Comparison of ENCODE assay signal across 11 cellular contexts in genomic region chr2:85797959-85798358, GRCh38. TPM values are rescaled to one million over a fixed set of nuclear protein-coding genes. Genes with fewer than 3 reads are reported as not detected.
A peak's percentile ranks its signal among the peaks of the same experiment; 100 is the strongest.
DNase-seq lines count a peak whose midpoint lies in the region; ATAC-seq, FAIRE-seq and TF ChIP-seq lines count a peak whose summit lies in the region.
"Had no signal": no experiment of that assay in that cellular context is flagged by ENCODE, and none has a peak within 500 bp of the region (broad histone marks: within the 10 kb centered on the region; RNA-seq: fewer than 3 reads in every experiment).

No MANE protein-coding gene starts in this region.

- no peak for DNase-seq in astrocyte (ENCODE audit: low read depth)
- peak; percentile 61 for DNase-seq in iPS-NIHi7 (ENCODE audit: extremely low spot score)
- DNase-seq in Karpas-422: no peak
- no peak for DNase-seq in mesothelial cell of epicardium (ENCODE audit: low spot score in 2 of 2, unreplicated experiment in 2 of 2)
- DNase-seq in NCI-H2081 treated with DMSO at 0.1 percent for 48 hours (lab: John Stamatoyannopoulos, UW): no peak
- DNase-seq in activated T-cell treated with anti-CD3 and anti-CD28 coated beads, Interleukin-2, amount 50 U/mL, for 4 hours: no peak
- DNase-seq: DMS79 treated with DMSO at 0.1 percent for 48 hours had no signal

- H3K79me2 ChIP-seq in astrocyte (ENCODE audit: insufficient read depth, low read length): no peaks in the 10 kb centered on the region
- no peaks in the 10 kb centered on the region for H3K79me2 ChIP-seq in Karpas-422 (ENCODE audit: low read length)

- no peaks in the 10 kb centered on the region for H4K20me1 ChIP-seq in astrocyte (ENCODE audit: insufficient read depth, low read length)
- no peaks in the 10 kb centered on the region for H4K20me1 ChIP-seq in Karpas-422 (ENCODE audit: insufficient read depth, low read depth, low read length)

- H3K9me3 Mint-ChIP-seq in astrocyte (ENCODE audit: unreplicated experiment) (peaks cover 7% of the 10 kb centered on the region), mesothelial cell of epicardium (peaks cover 8% of the 10 kb centered on the region)
- peaks cover 5% of the 10 kb centered on the region for H3K9me3 Mint-ChIP-seq in activated T-cell treated with anti-CD3 and anti-CD28 coated beads, Interleukin-2, amount 50 U/mL, for 4 hours
- H3K9me3 Mint-ChIP-seq: activated T-helper 2 cell treated with anti-CD3 and anti-CD28 coated beads, Interferon-gamma antibody, Interleukin-2, Interleukin-4, amounts not matched to agents 10 μg/mL and 5 μg/mL and 100 μg/mL, durations not matched to agents 14 hours and 24 hours and 36 hours had no signal

- no peaks in the 10 kb centered on the region for H3K4me1 ChIP-seq in HEK293 (ENCODE audit: control insufficient read depth, insufficient read depth, low read length)
- H3K4me1 ChIP-seq in astrocyte (ENCODE audit: insufficient read depth, low read length): peaks cover 6% of the 10 kb centered on the region
- no peaks in the 10 kb centered on the region for H3K4me1 ChIP-seq in Karpas-422 (ENCODE audit: low read length)

- H3K9me3 ChIP-seq in HEK293 (ENCODE audit: control insufficient read depth, insufficient read depth, low read depth, low read length) (no peaks in the 10 kb centered on the region), astrocyte (ENCODE audit: insufficient read depth, low read depth, low read length) (peaks cover 4% of the 10 kb centered on the region), Karpas-422 (ENCODE audit: low read length) (no peaks in the 10 kb centered on the region; the same call in 1 of the 2 replicates)

- no peak overlapping the region for H3K4me2 ChIP-seq in astrocyte (ENCODE audit: low read length)
- no peak overlapping the region for H3K4me2 ChIP-seq in Karpas-422 (ENCODE audit: low read depth, low read length, poor library complexity, severe bottlenecking)

- H3K27ac ChIP-seq in 22Rv1 (no peak overlapping the region), HEK293 (ENCODE audit: extremely low read depth, low read depth, low read length) (no peak overlapping the region), astrocyte (ENCODE audit: low read depth, low read length) (no peak overlapping the region), Karpas-422 (ENCODE audit: low read length) (no peak overlapping the region)

- H3K36me3 Mint-ChIP-seq in astrocyte (ENCODE audit: low read depth, unreplicated experiment): no peaks in the 10 kb centered on the region
- H3K36me3 Mint-ChIP-seq in mesothelial cell of epicardium: no peaks in the 10 kb centered on the region
- no peaks in the 10 kb centered on the region for H3K36me3 Mint-ChIP-seq in activated T-cell treated with anti-CD3 and anti-CD28 coated beads, Interleukin-2, amount 50 U/mL, for 4 hours (ENCODE audit: insufficient read depth)

- H3K4me1 Mint-ChIP-seq in astrocyte (ENCODE audit: low read depth, unreplicated experiment) (peaks cover 25% of the 10 kb centered on the region), mesothelial cell of epicardium (peaks cover 49% of the 10 kb centered on the region)
- no peaks in the 10 kb centered on the region for H3K4me1 Mint-ChIP-seq in activated T-cell treated with anti-CD3 and anti-CD28 coated beads, Interleukin-2, amount 50 U/mL, for 4 hours (ENCODE audit: low read depth)

- H3K27me3 ChIP-seq in astrocyte (ENCODE audit: insufficient read depth, low read length) (no peaks in the 10 kb centered on the region), Karpas-422 (ENCODE audit: low read length) (no peaks in the 10 kb centered on the region)

- H3K9ac ChIP-seq in astrocyte (ENCODE audit: low read length) (no peak overlapping the region), Karpas-422 (ENCODE audit: low read length) (no peak overlapping the region)

- H3K27me3 Mint-ChIP-seq in astrocyte (ENCODE audit: low read depth, unreplicated experiment): peaks cover 41% of the 10 kb centered on the region
- H3K27me3 Mint-ChIP-seq in mesothelial cell of epicardium (ENCODE audit: low read depth): no peaks in the 10 kb centered on the region
- H3K27me3 Mint-ChIP-seq in activated T-cell treated with anti-CD3 and anti-CD28 coated beads, Interleukin-2, amount 50 U/mL, for 4 hours (ENCODE audit: low read depth): peaks cover 17% of the 10 kb centered on the region

- H2AFZ ChIP-seq in astrocyte (ENCODE audit: low read depth, low read length) (no peak overlapping the region), Karpas-422 (ENCODE audit: low read length) (no peak overlapping the region)

- CTCF ChIA-PET in HEK293 (lab: Yijun Ruan, JAX): interaction anchor here (0.6 to 2.3 kb wide), 11 partner anchors 8 to 170 kb away, joined by 3 to 20 read pairs (median 4); partner anchors contain the start of gene ATOH8

- no peak overlapping the region for H3K4me3 ChIP-seq in HEK293 (ENCODE audit: low read depth, low read length)
- no peak overlapping the region for H3K4me3 ChIP-seq in astrocyte (ENCODE audit: insufficient read depth, low read depth, low read length)
- H3K4me3 ChIP-seq in Karpas-422 (ENCODE audit: low read length): no peak overlapping the region

- no peak for ATAC-seq in activated T-cell treated with anti-CD3 and anti-CD28 coated beads, Interleukin-2, amount 50 U/mL, for 4 hours

- no peaks in the 10 kb centered on the region for H3K36me3 ChIP-seq in HEK293 (ENCODE audit: control insufficient read depth in 2 of 2, insufficient read depth in 1 of 2, low read length in 2 of 2)
- H3K36me3 ChIP-seq in astrocyte (ENCODE audit: insufficient read depth, low read length): no peaks in the 10 kb centered on the region
- H3K36me3 ChIP-seq in Karpas-422 (ENCODE audit: insufficient read depth, low read length): no peaks in the 10 kb centered on the region

- H3K4me3 Mint-ChIP-seq in astrocyte (ENCODE audit: unreplicated experiment) (no peak overlapping the region), mesothelial cell of epicardium (no peak overlapping the region)
- H3K4me3 Mint-ChIP-seq in activated T-cell treated with anti-CD3 and anti-CD28 coated beads, Interleukin-2, amount 50 U/mL, for 4 hours: no peak overlapping the region

- no peak for FAIRE-seq in astrocyte (lab: Jason Lieb, UNC)
- FAIRE-seq: urothelium cell line had no signal

- no peaks in the 10 kb centered on the region for H3K9me2 ChIP-seq in Karpas-422 (replicated peaks; ENCODE audit: insufficient read depth, low read length)

- POLR2A ChIA-PET in HEK293 (lab: Yijun Ruan, JAX): no interaction called here

- H3K27ac Mint-ChIP-seq in astrocyte (ENCODE audit: unreplicated experiment): no peak overlapping the region
- H3K27ac Mint-ChIP-seq in mesothelial cell of epicardium: no peak overlapping the region
- H3K27ac Mint-ChIP-seq: activated T-helper 2 cell treated with anti-CD3 and anti-CD28 coated beads, Interferon-gamma antibody, Interleukin-2, Interleukin-4, amounts not matched to agents 10 μg/mL and 5 μg/mL and 100 μg/mL, durations not matched to agents 14 hours and 24 hours and 36 hours had no signal

- peak; percentile 32 for TF ChIP-seq CTCF in 22Rv1 (IDR thresholded peaks at IDR 0.05)
- TF ChIP-seq CTCF in HEK293 (tag by site-specific recombination; IDR thresholded peaks at IDR 0.05): no peak
- peak; percentile 42 for TF ChIP-seq CTCF in astrocyte (IDR thresholded peaks at IDR 0.05; ENCODE audit: insufficient read depth, low read depth, low read length)
- no peak for TF ChIP-seq CTCF in mesothelial cell of epicardium (IDR thresholded peaks at IDR 0.05; ENCODE audit: unreplicated experiment)

TF ChIP-seq in HEK293, 187 proteins besides CTCF, POLR2A, EP300 and RAD21:
- no peak for TF ChIP-seq ZNF488 (tag by site-specific recombination; IDR thresholded peaks at IDR 0.05)
- no peak for TF ChIP-seq ZNF544 (tag by site-specific recombination; IDR thresholded peaks at IDR 0.05)
- TF ChIP-seq REST (tag by site-specific recombination; IDR thresholded peaks at IDR 0.05): 0 out of 2 replicates have a peak, but pooled peaks have one; percentile 28
- TF ChIP-seq ZNF654 (tag by site-specific recombination; IDR thresholded peaks at IDR 0.05; ENCODE audit: low read depth): peak; percentile 40
- no peak for TF ChIP-seq ZNF514 (tag by site-specific recombination; IDR thresholded peaks at IDR 0.05)

RNA-seq across cellular contexts. Expression of gene ATOH8, which starts 44.2 kb away (rescaled TPM):
- total RNA-seq in astrocyte (1.2 and 1.9 TPM in 2 replicates), mesothelial cell of epicardium (12.6 to 13.8 TPM (median 12.7 TPM) in 3 replicates)
- not detected in 2 replicates for total RNA-seq in Karpas-422 (2014; rRNA removed; shearing (Covaris generic); ENCODE audit: low replicate concordance)
- total RNA-seq in activated T-cell treated with anti-CD3 and anti-CD28 coated beads, Interleukin-2, amount 50 U/mL, for 4 hours: not detected

Comparison
In these comparisons a context has a peak if more than half of its experiments do, and no peak if none do; other contexts are left out.
1. CTCF ChIP-seq: peak in 22Rv1 (single experiment) and astrocyte (single experiment); none in HEK293 (single experiment) and mesothelial cell of epicardium (single experiment).